23 cellular contexts compared by ENCODE assay signal in the genomic region with DNA sequence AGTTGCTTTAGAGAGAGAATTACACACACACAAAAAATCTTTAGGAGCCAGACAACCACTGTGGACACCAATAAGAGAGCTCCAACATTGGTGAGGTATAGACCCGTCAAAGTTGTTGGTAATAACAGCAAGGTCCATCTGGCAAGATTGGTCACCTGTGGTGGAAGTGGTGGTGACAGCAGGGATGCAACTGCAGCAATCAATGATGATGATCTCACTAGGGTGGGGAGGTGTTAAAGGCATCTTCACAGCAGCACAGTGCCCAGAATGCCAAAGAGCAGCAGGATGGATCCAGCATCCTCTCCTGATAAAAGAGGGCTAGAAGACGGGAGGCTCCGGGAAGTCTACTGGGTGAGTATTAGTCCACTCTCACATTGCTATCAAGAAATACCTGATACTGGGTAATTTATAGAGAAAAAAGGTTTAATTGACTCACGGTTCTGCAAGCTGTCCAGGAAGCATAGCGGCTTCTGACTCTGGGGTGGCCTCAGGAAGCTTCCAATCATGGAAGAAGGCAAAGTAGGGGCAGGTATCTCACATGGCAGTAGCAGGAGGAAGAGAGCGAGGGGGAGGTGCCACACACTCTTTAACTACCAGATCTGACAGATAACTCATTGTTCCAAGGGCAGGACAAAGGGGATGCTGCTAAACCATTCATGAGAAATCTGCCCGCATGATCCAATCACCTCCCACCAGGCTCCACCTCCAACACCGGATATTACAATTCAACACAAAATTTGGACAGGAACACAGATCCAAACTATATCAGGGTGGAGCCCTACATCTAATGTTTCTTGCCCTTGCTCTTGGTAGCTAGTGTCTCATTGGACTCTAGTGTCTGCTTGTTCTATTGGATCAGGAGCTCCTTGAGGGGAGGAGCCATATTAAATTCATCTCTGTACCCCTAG. TPM values are rescaled to one million over a fixed set of nuclear protein-coding genes. Genes with fewer than 3 reads are reported as not detected.
A peak's percentile ranks its signal among the peaks of the same experiment; 100 is the strongest.
DNase-seq lines count a peak whose midpoint lies in the region; ATAC-seq, FAIRE-seq and TF ChIP-seq lines count a peak whose summit lies in the region.
"Had no signal": no experiment of that assay in that cellular context is flagged by ENCODE, and none has a peak within 500 bp of the region (broad histone marks: within the 10 kb centered on the region; RNA-seq: fewer than 3 reads in every experiment).

No MANE protein-coding gene starts in this region.

- no peak for TF ChIP-seq CTCF in right lobe of liver (IDR thresholded peaks at IDR 0.05)
- TF ChIP-seq CTCF in adrenal gland (IDR thresholded peaks at IDR 0.05) = no peak

- H3K36me3 Mint-ChIP-seq in activated naive CD4-positive, alpha-beta T cell treated with anti-CD3 and anti-CD28 coated beads, Interleukin-2, amount 50 U/mL, for 24 hours = no peaks in the 10 kb centered on the region
- no peaks in the 10 kb centered on the region for H3K36me3 Mint-ChIP-seq in dendritic cell treated with granulocyte-macrophage colony-stimulating factor and Interleukin-4, amounts not matched to agents 40 ng/mL and 50 ng/mL, for 4 days (ENCODE audit: low read depth)
- H3K36me3 Mint-ChIP-seq: activated CD4-positive, alpha-beta memory T cell treated with anti-CD3 and anti-CD28 coated beads for 36 hours; activated naive CD8-positive, alpha-beta T cell; brain; natural killer cell had no signal

- TF ChIP-seq POLR2A in right lobe of liver (IDR thresholded peaks at IDR 0.05) (peak; percentile 46), adrenal gland (IDR thresholded peaks at IDR 0.05) (no peak)

- peak; percentile 34 to 67 (median 58) for ATAC-seq in right lobe of liver
- no peak for ATAC-seq in GM21786 (IDR thresholded peaks at IDR 0.05; ENCODE audit: unreplicated experiment)
- ATAC-seq: natural killer cell had no signal

- H3K4me3 ChIP-seq in right lobe of liver (peak overlapping the region; percentile 26 to 55 (median 40)), adrenal gland (no peak overlapping the region)
- H3K4me3 ChIP-seq: BLaER1 treated with 17β-estradiol and CSF1 and Interleukin-3, amounts not matched to agents 10 nM and 100 nM; lung; spleen had no signal

- no peaks in the 10 kb centered on the region for H3K9me3 Mint-ChIP-seq in activated naive CD4-positive, alpha-beta T cell treated with anti-CD3 and anti-CD28 coated beads, Interleukin-2, amount 50 U/mL, for 24 hours
- no peaks in the 10 kb centered on the region for H3K9me3 Mint-ChIP-seq in dendritic cell treated with granulocyte-macrophage colony-stimulating factor and Interleukin-4, amounts not matched to agents 40 ng/mL and 50 ng/mL, for 4 days
- H3K9me3 Mint-ChIP-seq: activated CD4-positive, alpha-beta memory T cell treated with anti-CD3 and anti-CD28 coated beads for 36 hours; activated T-cell treated with anti-CD3 and anti-CD28 coated beads, Interleukin-2, amount 50 U/mL, for 4 hours; brain; natural killer cell had no signal

- intact Hi-C loops in dendritic cell treated with granulocyte-macrophage colony-stimulating factor and Interleukin-4, amounts not matched to agents 40 ng/mL and 50 ng/mL, for 4 days (cut with micrococcal nuclease) = no loop called here
- intact Hi-C loops in right lobe of liver (cut with DNase I) (no loop called here), adrenal gland (cut with DNase I) (no loop called here)

- H3K4me1 ChIP-seq in right lobe of liver (peaks cover 0 to 21% (median 8%) of the 10 kb centered on the region in 4 donors), adrenal gland (replicated peaks in 1 of 2) (peaks cover 0 to 8% of the 10 kb centered on the region in 2 donors)
- H3K4me1 ChIP-seq: BLaER1 treated with 17β-estradiol and CSF1 and Interleukin-3, amounts not matched to agents 10 nM and 100 nM; spleen had no signal

- peaks cover 8% of the 10 kb centered on the region for H3K4me1 Mint-ChIP-seq in activated naive CD4-positive, alpha-beta T cell treated with anti-CD3 and anti-CD28 coated beads, Interleukin-2, amount 50 U/mL, for 24 hours
- H3K4me1 Mint-ChIP-seq in dendritic cell treated with granulocyte-macrophage colony-stimulating factor and Interleukin-4, amounts not matched to agents 40 ng/mL and 50 ng/mL, for 4 days (ENCODE audit: low read depth) = peaks cover 16% of the 10 kb centered on the region
- H3K4me1 Mint-ChIP-seq: brain had no signal

- FAIRE-seq in urothelium cell line (lab: Jason Lieb, UNC) = peak; percentile 81

- H3K27me3 ChIP-seq in right lobe of liver = no peaks in the 10 kb centered on the region
- H3K27me3 ChIP-seq in adrenal gland = no peaks in the 10 kb centered on the region
- H3K27me3 ChIP-seq: BLaER1 treated with 17β-estradiol and CSF1 and Interleukin-3, amounts not matched to agents 10 nM and 100 nM; spleen had no signal

- WGBS in right lobe of liver (ENCODE audit: insufficient coverage, low coverage, low lambda C conversion rate, missing lambda C conversion rate) = 35% methylated on average over 7 of the region's 8 CpGs
- WGBS in adrenal gland, 4 donors = 90 to 94% (median 94%) methylated on average over 8 of the region's 8 CpGs

- H3K9me3 ChIP-seq in right lobe of liver (no peaks in the 10 kb centered on the region), adrenal gland (replicated peaks in 1 of 3) (no peaks in the 10 kb centered on the region)
- H3K9me3 ChIP-seq: spleen had no signal

- H3K27ac ChIP-seq in right lobe of liver (peak overlapping the region; percentile 87 to 95 (median 92)), adrenal gland (no peak overlapping the region)
- H3K27ac ChIP-seq: BLaER1 treated with 17β-estradiol and CSF1 and Interleukin-3, amounts not matched to agents 10 nM and 100 nM; GM23248; spleen; VCaP had no signal

- no peaks in the 10 kb centered on the region for H3K27me3 Mint-ChIP-seq in activated naive CD4-positive, alpha-beta T cell treated with anti-CD3 and anti-CD28 coated beads, Interleukin-2, amount 50 U/mL, for 24 hours
- no peaks in the 10 kb centered on the region for H3K27me3 Mint-ChIP-seq in dendritic cell treated with granulocyte-macrophage colony-stimulating factor and Interleukin-4, amounts not matched to agents 40 ng/mL and 50 ng/mL, for 4 days
- H3K27me3 Mint-ChIP-seq: brain had no signal

- DNase-seq in activated naive CD4-positive, alpha-beta T cell treated with anti-CD3 and anti-CD28 coated beads, Interleukin-2, amount 50 U/mL, for 16 hours = no peak
- DNase-seq in right lobe of liver = peak; percentile 27 to 78 (median 62)
- peak; percentile 19 for DNase-seq in urothelium cell line (ENCODE audit: low spot score)
- DNase-seq in adrenal gland = no peak
- DNase-seq in activated CD4-positive, alpha-beta T cell treated with anti-CD3 and anti-CD28 coated beads for 48 hours = no peak
- DNase-seq: activated CD4-positive, alpha-beta memory T cell treated with anti-CD3 and anti-CD28 coated beads for 36 hours; activated T-cell treated with anti-CD3 and anti-CD28 coated beads, Interleukin-2, amount 50 U/mL, for 4 hours; dermis blood vessel endothelial cell; DND-41; GM23248; natural killer cell; Right ventricle myocardium superior; spleen; stimulated activated CD8-positive, alpha-beta memory T cell treated with anti-CD3 and anti-CD28 coated beads, Interleukin-4, amount 100 ng/mL, for 48 hours had no signal

- peak overlapping the region; percentile 26 for H3K27ac Mint-ChIP-seq in activated naive CD4-positive, alpha-beta T cell treated with anti-CD3 and anti-CD28 coated beads, Interleukin-2, amount 50 U/mL, for 24 hours
- H3K27ac Mint-ChIP-seq in dendritic cell treated with granulocyte-macrophage colony-stimulating factor and Interleukin-4, amounts not matched to agents 40 ng/mL and 50 ng/mL, for 4 days = peak overlapping the region; percentile 6
- H3K27ac Mint-ChIP-seq: activated CD4-positive, alpha-beta memory T cell treated with anti-CD3 and anti-CD28 coated beads for 36 hours; activated naive CD8-positive, alpha-beta T cell; natural killer cell had no signal

- no peak overlapping the region for H3K4me3 Mint-ChIP-seq in activated naive CD4-positive, alpha-beta T cell treated with anti-CD3 and anti-CD28 coated beads, Interleukin-2, amount 50 U/mL, for 24 hours
- no peak overlapping the region for H3K4me3 Mint-ChIP-seq in dendritic cell treated with granulocyte-macrophage colony-stimulating factor and Interleukin-4, amounts not matched to agents 40 ng/mL and 50 ng/mL, for 4 days
- H3K4me3 Mint-ChIP-seq: activated CD4-positive, alpha-beta memory T cell treated with anti-CD3 and anti-CD28 coated beads for 36 hours; activated naive CD8-positive, alpha-beta T cell; activated T-cell treated with anti-CD3 and anti-CD28 coated beads, Interleukin-2, amount 50 U/mL, for 4 hours; brain; natural killer cell had no signal

- H3K36me3 ChIP-seq in right lobe of liver = no peaks in the 10 kb centered on the region
- no peaks in the 10 kb centered on the region for H3K36me3 ChIP-seq in adrenal gland (replicated peaks in 1 of 2)
- H3K36me3 ChIP-seq: BLaER1 treated with 17β-estradiol and CSF1 and Interleukin-3, amounts not matched to agents 10 nM and 100 nM; spleen had no signal

RNA-seq across cellular contexts. Expression of a gene that starts 48.9 kb away (rescaled TPM):
- total RNA-seq in right lobe of liver = under 1 TPM; 0.12 to 0.53 (median 0.23) TPM
- total RNA-seq in adrenal gland = 10 to 100 TPM in 1 of 8 donors, 1 to 10 TPM in 7; 1.6 to 11.5 (median 3.1) TPM
- 1 to 10 TPM in 2 of 3 donors, under 1 TPM in 1; 0.84 to 2.1 (median 1.4) TPM for polyA plus RNA-seq in adrenal gland
- total RNA-seq: A172, GM23248 had no signal

Comparison
In these comparisons a context has a peak if more than half of its experiments do, and no peak if none do; other contexts are left out.
1. DNase-seq: peak in right lobe of liver (3 of 3) and urothelium cell line (single experiment); none in activated naive CD4-positive, alpha-beta T cell treated with anti-CD3 and anti-CD28 coated beads, Interleukin-2, amount 50 U/mL, for 16 hours (single experiment), adrenal gland (0 of 7) and activated CD4-positive, alpha-beta T cell treated with anti-CD3 and anti-CD28 coated beads for 48 hours (single experiment).
2. H3K27ac ChIP-seq: peak in right lobe of liver (3 of 3); none in adrenal gland (0 of 5).
3. H3K4me3 ChIP-seq: peak in right lobe of liver (3 of 3); none in adrenal gland (0 of 4).